In genomic region chr4:6617246-6617645, GRCh38 we compare ENCODE assay signal across 18 cellular contexts. TPM values are rescaled to one million over a fixed set of nuclear protein-coding genes. Genes with fewer than 3 reads are reported as not detected.
DNase-seq lines count a peak whose midpoint lies in the region; ATAC-seq and TF ChIP-seq lines count a peak whose summit lies in the region.
"Had no signal": no experiment of that assay in that cellular context is flagged by ENCODE, and none has a peak within 500 bp of the region (broad histone marks: within the 10 kb centered on the region; RNA-seq: fewer than 3 reads in every experiment).

No MANE protein-coding gene starts in this region.

- TF ChIP-seq CTCF in CD14-positive monocyte (IDR thresholded peaks at IDR 0.05): no peak

- H3K36me3 ChIP-seq in H7 (replicated peaks; ENCODE audit: control insufficient read depth, insufficient read depth, low read length): peaks cover 1% of the 10 kb centered on the region

- H3K27me3 ChIP-seq in H7 (ENCODE audit: control insufficient read depth, insufficient read depth, low read length): no peaks in the 10 kb centered on the region
- H3K27me3 ChIP-seq: BLaER1 treated with 17β-estradiol and CSF1 and Interleukin-3, amounts not matched to agents 10 nM and 100 nM had no signal

- peaks cover 0 to 6% (median 0%) of the 10 kb centered on the region in 3 donors for H3K27me3 Mint-ChIP-seq in CD14-positive monocyte (ENCODE audit: low read depth in 3 of 3)
- H3K27me3 Mint-ChIP-seq in effector memory CD8-positive, alpha-beta T cell: no peaks in the 10 kb centered on the region
- H3K27me3 Mint-ChIP-seq: B cell; CD4-positive, CD25-positive, alpha-beta regulatory T cell had no signal

- H3K4me1 Mint-ChIP-seq in CD14-positive monocyte: peaks cover 2% of the 10 kb centered on the region
- peaks cover 0 to under 1% of the 10 kb centered on the region in 2 donors for H3K4me1 Mint-ChIP-seq in effector memory CD8-positive, alpha-beta T cell (ENCODE audit: low read depth in 2 of 2)
- H3K4me1 Mint-ChIP-seq: B cell had no signal

- ATAC-seq in effector memory CD8-positive, alpha-beta T cell (replicated peaks): no peak
- no peak for ATAC-seq in left ventricle myocardium superior
- ATAC-seq: K562 had no signal

- peaks cover 84 to 92% of the 10 kb centered on the region in 2 donors for H3K36me3 Mint-ChIP-seq in CD14-positive monocyte
- peaks cover 44% of the 10 kb centered on the region for H3K36me3 Mint-ChIP-seq in effector memory CD8-positive, alpha-beta T cell (ENCODE audit: insufficient read depth)

- H3K27ac Mint-ChIP-seq in CD14-positive monocyte: no peak overlapping the region
- H3K27ac Mint-ChIP-seq in effector memory CD8-positive, alpha-beta T cell: peak overlapping the region; percentile 24 to 41
- H3K27ac Mint-ChIP-seq: B cell; CD4-positive, CD25-positive, alpha-beta regulatory T cell had no signal

- no peak overlapping the region for H3K4me3 ChIP-seq in H7 (ENCODE audit: insufficient read depth, low read depth, low read length)
- H3K4me3 ChIP-seq: BLaER1 treated with 17β-estradiol and CSF1 and Interleukin-3, amounts not matched to agents 10 nM and 100 nM; K562 had no signal

- H3K4me3 Mint-ChIP-seq in CD14-positive monocyte: no peak overlapping the region
- H3K4me3 Mint-ChIP-seq in effector memory CD8-positive, alpha-beta T cell: no peak overlapping the region
- H3K4me3 Mint-ChIP-seq: B cell; CD4-positive, CD25-positive, alpha-beta regulatory T cell had no signal

- DNase-seq in CD14-positive monocyte (ENCODE audit: low spot score): peak; percentile 28
- peak; percentile 15 for DNase-seq in H7
- DNase-seq in effector memory CD8-positive, alpha-beta T cell: no peak
- DNase-seq in posterior vena cava (ENCODE audit: low spot score): peak; percentile 58
- DNase-seq in GOT3 (lab: John Stamatoyannopoulos, UW): no peak
- no peak for DNase-seq in DMS 273 treated with DMSO at 0.1 percent for 48 hours (lab: John Stamatoyannopoulos, UW)
- DNase-seq in left ventricle myocardium superior: no peak
- no peak for DNase-seq in DMS79 (lab: John Stamatoyannopoulos, UW)
- DNase-seq: Caco-2; CD4-positive, CD25-positive, alpha-beta regulatory T cell; DMS153; DMS79 treated with DMSO at 0.1 percent for 48 hours; GF-D8; HCEC 1CT; IMR-90 had no signal

- peaks cover 0 to 7% (median 3%) of the 10 kb centered on the region in 7 donors for H3K9me3 Mint-ChIP-seq in CD14-positive monocyte
- no peaks in the 10 kb centered on the region for H3K9me3 Mint-ChIP-seq in effector memory CD8-positive, alpha-beta T cell

- intact Hi-C loops in CD14-positive monocyte (cut with micrococcal nuclease): no loop called here
- intact Hi-C loops in posterior vena cava (cut with DNase I): no loop called here
- intact Hi-C loops in left ventricle myocardium superior (cut with micrococcal nuclease): no loop called here

RNA-seq across cellular contexts. Expression of gene MRFAP1, which starts 23.2 kb away (rescaled TPM):
- 100 to 1,000 TPM; 171 to 180 TPM for polyA plus RNA-seq in CD14-positive monocyte
- 82.2 and 83.2 TPM in 2 replicates for total RNA-seq in H7 (2014; rRNA removed; shearing (Covaris generic))
- total RNA-seq in posterior vena cava (100 to 1,000 TPM; 223 to 237 TPM), left ventricle myocardium superior (226 TPM)

RNA-seq across cellular contexts. Expression of gene MAN2B2, which starts 42.3 kb away (rescaled TPM):
- polyA plus RNA-seq in CD14-positive monocyte: 10 to 100 TPM in 1 of 2 donors, 1 to 10 TPM in 1; 9.6 to 10.6 TPM
- total RNA-seq in H7 (2014; rRNA removed; shearing (Covaris generic)): 3.4 and 4.4 TPM in 2 replicates
- total RNA-seq in posterior vena cava: 10 to 100 TPM; 23.7 to 36.3 TPM
- 17.7 TPM for total RNA-seq in left ventricle myocardium superior

Comparison
In these comparisons a context has a peak if more than half of its experiments do, and no peak if none do; other contexts are left out.
1. DNase-seq: peak in CD14-positive monocyte (single experiment), H7 (single experiment) and posterior vena cava (single experiment); none in effector memory CD8-positive, alpha-beta T cell (0 of 3), GOT3 (single experiment), DMS 273 treated with DMSO at 0.1 percent for 48 hours (single experiment), left ventricle myocardium superior (single experiment) and DMS79 (single experiment).
2. H3K27ac Mint-ChIP-seq: peak in effector memory CD8-positive, alpha-beta T cell (2 of 2); none in CD14-positive monocyte (0 of 7).